ENCODE assay signal across 12 cellular contexts in the genomic region with DNA sequence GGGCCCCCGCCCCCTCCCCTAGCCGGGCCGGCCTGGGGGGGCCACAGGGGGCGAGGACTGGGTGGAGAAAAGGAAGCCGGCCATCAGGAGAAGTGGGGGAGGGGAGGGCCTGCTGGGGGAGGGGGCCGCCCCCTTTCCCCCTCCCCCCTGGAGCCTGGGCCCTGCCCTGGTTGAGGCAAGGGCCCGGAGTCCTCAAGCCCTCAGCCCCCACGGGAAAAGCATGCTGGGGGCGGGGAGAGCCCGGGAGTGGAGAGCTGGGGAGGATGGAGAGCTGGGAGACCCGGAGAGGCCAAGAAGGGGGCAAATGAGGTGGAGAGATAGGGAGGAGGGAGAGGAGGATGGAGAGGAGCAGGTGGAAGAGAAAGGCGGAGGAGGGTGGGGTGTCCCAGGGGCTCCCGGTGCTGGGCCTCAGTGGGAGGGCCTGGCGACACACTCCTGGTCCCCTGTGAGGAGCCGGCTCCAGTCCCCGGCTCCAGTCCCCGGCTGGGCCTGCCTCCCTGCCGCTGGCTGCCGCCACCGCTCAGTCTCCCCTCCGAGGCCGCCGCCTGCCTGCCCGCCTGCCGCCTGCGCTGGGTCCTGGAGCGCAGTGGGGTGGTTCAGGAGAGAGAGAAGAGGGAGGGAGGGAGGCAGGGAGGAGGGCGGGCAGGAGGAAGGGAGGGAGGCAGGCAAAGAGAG. TPM values are rescaled to one million over a fixed set of nuclear protein-coding genes. Genes with fewer than 3 reads are reported as not detected.
DNase-seq lines count a peak whose midpoint lies in the region; ATAC-seq and TF ChIP-seq lines count a peak whose summit lies in the region.
"Had no signal": no experiment of that assay in that cellular context is flagged by ENCODE, and none has a peak within 500 bp of the region (broad histone marks: within the 10 kb centered on the region; RNA-seq: fewer than 3 reads in every experiment).

A gene with protein sequence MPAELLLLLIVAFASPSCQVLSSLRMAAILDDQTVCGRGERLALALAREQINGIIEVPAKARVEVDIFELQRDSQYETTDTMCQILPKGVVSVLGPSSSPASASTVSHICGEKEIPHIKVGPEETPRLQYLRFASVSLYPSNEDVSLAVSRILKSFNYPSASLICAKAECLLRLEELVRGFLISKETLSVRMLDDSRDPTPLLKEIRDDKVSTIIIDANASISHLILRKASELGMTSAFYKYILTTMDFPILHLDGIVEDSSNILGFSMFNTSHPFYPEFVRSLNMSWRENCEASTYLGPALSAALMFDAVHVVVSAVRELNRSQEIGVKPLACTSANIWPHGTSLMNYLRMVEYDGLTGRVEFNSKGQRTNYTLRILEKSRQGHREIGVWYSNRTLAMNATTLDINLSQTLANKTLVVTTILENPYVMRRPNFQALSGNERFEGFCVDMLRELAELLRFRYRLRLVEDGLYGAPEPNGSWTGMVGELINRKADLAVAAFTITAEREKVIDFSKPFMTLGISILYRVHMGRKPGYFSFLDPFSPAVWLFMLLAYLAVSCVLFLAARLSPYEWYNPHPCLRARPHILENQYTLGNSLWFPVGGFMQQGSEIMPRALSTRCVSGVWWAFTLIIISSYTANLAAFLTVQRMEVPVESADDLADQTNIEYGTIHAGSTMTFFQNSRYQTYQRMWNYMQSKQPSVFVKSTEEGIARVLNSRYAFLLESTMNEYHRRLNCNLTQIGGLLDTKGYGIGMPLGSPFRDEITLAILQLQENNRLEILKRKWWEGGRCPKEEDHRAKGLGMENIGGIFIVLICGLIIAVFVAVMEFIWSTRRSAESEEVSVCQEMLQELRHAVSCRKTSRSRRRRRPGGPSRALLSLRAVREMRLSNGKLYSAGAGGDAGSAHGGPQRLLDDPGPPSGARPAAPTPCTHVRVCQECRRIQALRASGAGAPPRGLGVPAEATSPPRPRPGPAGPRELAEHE (minus strand): TSS at position 588 of the 675 bp plus-strand sequence. CDS start 4,436 bp downstream, outside the sequence.

- H3K4me3 Mint-ChIP-seq in CD4-positive, CD25-positive, alpha-beta regulatory T cell, result peak within 1 kb of the TSS in 3 of 4 donors; percentile 39 to 60 (median 50)
- H3K4me3 Mint-ChIP-seq: activated T-helper 17 cell treated with anti-CD3 and anti-CD28 coated beads, Interleukin-2, amount 50 U/mL, for 72 hours had no signal

- POLR2A ChIA-PET in GM10248 (lab: Yijun Ruan, JAX), result no interaction called here

- ATAC-seq in CD4-positive, CD25-positive, alpha-beta regulatory T cell (ENCODE audit: low read depth in 2 of 2), result no peak
- ATAC-seq in gastroesophageal sphincter, result peak; percentile 64
- ATAC-seq: activated T-helper 17 cell treated with anti-CD3 and anti-CD28 coated beads, Interleukin-2, amount 50 U/mL, for 72 hours had no signal

- no peak for TF ChIP-seq EP300 in gastroesophageal sphincter (IDR thresholded peaks at IDR 0.05)

- H3K9me3 Mint-ChIP-seq in CD4-positive, CD25-positive, alpha-beta regulatory T cell, result no peaks in the 10 kb centered on the region
- H3K9me3 Mint-ChIP-seq: activated T-helper 17 cell treated with anti-CD3 and anti-CD28 coated beads, Interleukin-2, amount 50 U/mL, for 72 hours had no signal

- H3K36me3 Mint-ChIP-seq in CD4-positive, CD25-positive, alpha-beta regulatory T cell, result no peaks in the 10 kb centered on the region

- peak within 1 kb of the TSS in 1 of 3 donors; percentile 51 for H3K27ac Mint-ChIP-seq in CD4-positive, CD25-positive, alpha-beta regulatory T cell
- H3K27ac Mint-ChIP-seq: activated T-helper 17 cell treated with anti-CD3 and anti-CD28 coated beads, Interleukin-2, amount 50 U/mL, for 72 hours had no signal

- H3K36me3 ChIP-seq in CD4-positive, CD25-positive, alpha-beta regulatory T cell (ENCODE audit: control insufficient read depth, insufficient read depth, low read length), result no peaks in the 10 kb centered on the region
- H3K36me3 ChIP-seq in gastroesophageal sphincter, result peaks cover 0 to 15% of the 10 kb centered on the region in 2 donors
- H3K36me3 ChIP-seq: SJSA1 had no signal

- peaks cover 4% of the 10 kb centered on the region for H3K27me3 Mint-ChIP-seq in CD4-positive, CD25-positive, alpha-beta regulatory T cell
- H3K27me3 Mint-ChIP-seq: activated T-helper 17 cell treated with anti-CD3 and anti-CD28 coated beads, Interleukin-2, amount 50 U/mL, for 72 hours had no signal

- TF ChIP-seq POLR2A in gastroesophageal sphincter (IDR thresholded peaks at IDR 0.05), result peak; percentile 22 to 24

- H3K27ac ChIP-seq in CD4-positive, CD25-positive, alpha-beta regulatory T cell (ENCODE audit: insufficient read depth, low read length, poor library complexity, severe bottlenecking), result no peak within 1 kb of the TSS
- peak within 1 kb of the TSS; percentile 26 to 83 (median 78) for H3K27ac ChIP-seq in gastroesophageal sphincter
- H3K27ac ChIP-seq: SJSA1 had no signal

- no peaks in the 10 kb centered on the region for H3K27me3 ChIP-seq in CD4-positive, CD25-positive, alpha-beta regulatory T cell (ENCODE audit: control insufficient read depth, insufficient read depth, low read length)
- H3K27me3 ChIP-seq in gastroesophageal sphincter, result no peaks in the 10 kb centered on the region

- DNase-seq in CD4-positive, CD25-positive, alpha-beta regulatory T cell, result no peak
- DNase-seq in NCI-H2171 treated with DMSO at 0.1 percent for 48 hours (lab: John Stamatoyannopoulos, UW) (peak; percentile 68), occipital lobe (lab: John Stamatoyannopoulos, UW) (peak; percentile 41), NCI-H187 (lab: John Stamatoyannopoulos, UW) (no peak), NCI-H2081 (lab: John Stamatoyannopoulos, UW) (no peak), GM10248 (ENCODE audit: extremely low spot score) (no peak), SW480 (ENCODE audit: low spot score) (no peak)
- DNase-seq: DND-41 had no signal

- H3K9me3 ChIP-seq in CD4-positive, CD25-positive, alpha-beta regulatory T cell (ENCODE audit: control insufficient read depth in 2 of 2, low read length in 2 of 2), result no peaks in the 10 kb centered on the region
- no peaks in the 10 kb centered on the region for H3K9me3 ChIP-seq in gastroesophageal sphincter
- H3K9me3 ChIP-seq: SJSA1 had no signal

- CTCF ChIA-PET in GM10248 (lab: Yijun Ruan, JAX), result no interaction called here

- TF ChIP-seq CTCF in gastroesophageal sphincter (IDR thresholded peaks at IDR 0.05) (no peak), GM10248 (IDR thresholded peaks at IDR 0.05; ENCODE audit: control extremely low read depth, extremely low read depth, low read depth, missing control alignments) (no peak)

- WGBS in gastroesophageal sphincter (ENCODE audit: low coverage in 1 of 2), 2 donors, result 0 to 5% methylated on average over 4 of the region's 28 CpGs

- H3K4me3 ChIP-seq in CD4-positive, CD25-positive, alpha-beta regulatory T cell (ENCODE audit: low read depth, low read length), result no peak within 1 kb of the TSS
- H3K4me3 ChIP-seq in gastroesophageal sphincter, result peak within 1 kb of the TSS; percentile 50 to 62
- H3K4me3 ChIP-seq: SJSA1 had no signal

- H3K4me1 Mint-ChIP-seq in CD4-positive, CD25-positive, alpha-beta regulatory T cell, result peaks cover 0 to 4% (median 2%) of the 10 kb centered on the region in 4 donors

- H3K4me1 ChIP-seq in CD4-positive, CD25-positive, alpha-beta regulatory T cell (ENCODE audit: control insufficient read depth, insufficient read depth, low read length, poor library complexity, severe bottlenecking), result peaks cover 2% of the 10 kb centered on the region
- H3K4me1 ChIP-seq in gastroesophageal sphincter, result peaks cover 0 to 51% (median 9%) of the 10 kb centered on the region in 3 donors

RNA-seq across cellular contexts. Expression of the gene that starts here (rescaled TPM):
- total RNA-seq in CD4-positive, CD25-positive, alpha-beta regulatory T cell, result 0.52 TPM
- polyA plus RNA-seq in CD4-positive, CD25-positive, alpha-beta regulatory T cell, result under 1 TPM in 1 of 4 donors, not detected in 3; 0.06 TPM
- total RNA-seq in gastroesophageal sphincter (10 to 100 TPM in 3 of 4 donors, 1 to 10 TPM in 1; 7.0 to 23.4 (median 12.3) TPM), occipital lobe (20.0 TPM)
- total RNA-seq: HT-29, SJSA1 had no signal

Comparison
In these comparisons a context has a peak if more than half of its experiments do, and no peak if none do; other contexts are left out.
1. DNase-seq: peak in NCI-H2171 treated with DMSO at 0.1 percent for 48 hours (single experiment) and occipital lobe (single experiment); none in CD4-positive, CD25-positive, alpha-beta regulatory T cell (0 of 3), NCI-H187 (0 of 2), NCI-H2081 (0 of 2), GM10248 (single experiment) and SW480 (single experiment).